ENCODE assay signal across 8 cellular contexts in the genomic region with DNA sequence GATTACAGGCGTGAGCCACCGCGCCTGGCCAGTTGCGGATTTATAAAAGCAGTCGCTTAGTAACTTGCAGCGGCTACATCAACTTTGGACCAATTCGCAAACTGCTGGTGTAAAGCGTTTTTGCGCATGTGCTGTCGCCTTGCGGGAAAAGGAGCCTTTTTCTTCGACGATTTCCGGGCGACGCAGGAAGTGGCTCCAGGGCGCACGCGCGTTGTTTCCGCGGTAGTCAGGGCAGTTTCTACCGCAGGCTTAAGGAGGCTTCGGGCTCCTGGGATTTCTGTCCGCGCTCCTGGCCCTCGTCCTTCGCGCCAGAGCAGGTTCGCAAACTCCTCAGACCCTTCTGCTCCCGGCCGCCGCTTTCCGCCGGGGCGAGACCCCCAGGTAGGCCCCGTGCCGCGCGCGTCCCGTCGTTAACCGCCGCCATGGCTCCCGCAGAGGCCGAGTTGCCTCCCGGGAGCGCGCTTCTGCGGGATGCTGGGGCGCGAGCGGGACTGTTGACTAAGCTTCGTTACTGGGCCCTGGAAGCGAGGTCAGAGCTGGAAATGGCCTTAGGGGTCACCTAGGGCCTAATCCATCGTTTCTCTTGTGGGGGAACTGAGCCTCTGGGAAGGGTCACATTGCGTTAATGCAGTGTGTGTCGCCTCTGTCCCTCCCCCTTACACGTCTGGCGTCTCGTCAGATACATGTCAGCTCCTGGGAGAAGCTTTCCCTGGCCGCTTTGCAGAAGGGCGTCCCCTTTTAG. TPM values are rescaled to one million over a fixed set of nuclear protein-coding genes. Genes with fewer than 3 reads are reported as not detected.
DNase-seq lines count a peak whose midpoint lies in the region; ATAC-seq and TF ChIP-seq lines count a peak whose summit lies in the region.

RAE1 (plus strand) TSS at position 214 of the 742 bp plus-strand sequence. CDS start 2,784 bp downstream, outside the sequence.

- H3K27me3 Mint-ChIP-seq in CD8-positive, alpha-beta T cell (ENCODE audit: low read depth), result no peaks in the 10 kb centered on the region
- H3K27me3 Mint-ChIP-seq in activated CD8-positive, alpha-beta memory T cell treated with anti-CD3 and anti-CD28 coated beads, Interleukin-2, amount 10 ng/mL, durations not matched to agents 7 days and 5 days, result peaks cover 5% of the 10 kb centered on the region
- H3K27me3 Mint-ChIP-seq in endodermal cell (ENCODE audit: insufficient read depth), result peaks cover 3% of the 10 kb centered on the region

- H3K4me1 ChIP-seq in CD8-positive, alpha-beta T cell (ENCODE audit: insufficient read depth, low read length), result peaks cover 23% of the 10 kb centered on the region
- H3K4me1 ChIP-seq in HUES48 (ENCODE audit: control insufficient read depth, insufficient read depth, low read length) (no peaks in the 10 kb centered on the region; the same call in none of the 2 replicates), NT2/D1 (ENCODE audit: insufficient read depth, insufficient read length) (no peaks in the 10 kb centered on the region), endodermal cell (ENCODE audit: control insufficient read depth, insufficient read depth, low read length) (no peaks in the 10 kb centered on the region)

- peak; percentile 86 for ATAC-seq in CD8-positive, alpha-beta T cell
- ATAC-seq in GM21360 (IDR thresholded peaks at IDR 0.05; ENCODE audit: unreplicated experiment), result peak; percentile 81
- ATAC-seq in activated CD8-positive, alpha-beta memory T cell treated with anti-CD3 and anti-CD28 coated beads, Interleukin-2, amount 10 ng/mL, durations not matched to agents 7 days and 5 days, result peak; percentile 92

- WGBS in endodermal cell (ENCODE audit: insufficient coverage in 1 of 2, insufficient read length in 1 of 2), 2 experiments, result 0 to 1% methylated on average over 47 to 64 of the region's 64 CpGs

- CTCF ChIA-PET in CD8-positive, alpha-beta T cell (lab: Charles Lee), result interaction anchor here (2.3 kb wide), 1 partner anchor 29 kb away, joined by 7 read pairs; no protein-coding TSS in a partner anchor
- CTCF ChIA-PET in activated CD8-positive, alpha-beta memory T cell treated with anti-CD3 and anti-CD28 coated beads, Interleukin-2, amount 10 ng/mL, durations not matched to agents 7 days and 5 days (lab: Charles Lee), result interaction anchor here (1.6 to 2.2 kb wide), 2 partner anchors 18 to 259 kb away, joined by 3 to 8 read pairs; no protein-coding TSS in a partner anchor

- H3K9me3 Mint-ChIP-seq in CD8-positive, alpha-beta T cell, result no peaks in the 10 kb centered on the region
- H3K9me3 Mint-ChIP-seq in activated CD8-positive, alpha-beta memory T cell treated with anti-CD3 and anti-CD28 coated beads, Interleukin-2, amount 10 ng/mL, durations not matched to agents 7 days and 5 days (ENCODE audit: low read depth), result no peaks in the 10 kb centered on the region
- H3K9me3 Mint-ChIP-seq in endodermal cell, result no peaks in the 10 kb centered on the region

- DNase-seq in CD8-positive, alpha-beta T cell, result peak; percentile 80 to 94 (median 91)
- DNase-seq in NT2/D1 (ENCODE audit: low read depth, low spot score) (peak; percentile 87), endodermal cell (peak; percentile 96), mesenteric fat pad (ENCODE audit: low spot score) (peak; percentile 96)
- peak; percentile 94 for DNase-seq in activated CD8-positive, alpha-beta memory T cell treated with anti-CD3 and anti-CD28 coated beads, Interleukin-2, amount 10 ng/mL, durations not matched to agents 7 days and 5 days
- DNase-seq in stimulated activated CD8-positive, alpha-beta memory T cell treated with anti-CD3 and anti-CD28 coated beads, Interleukin-15, amount 100 ng/mL, for 1 hour (ENCODE audit: low read depth), result peak; percentile 80

- H3K36me3 Mint-ChIP-seq in CD8-positive, alpha-beta T cell, result peaks cover 32% of the 10 kb centered on the region
- H3K36me3 Mint-ChIP-seq in activated CD8-positive, alpha-beta memory T cell treated with anti-CD3 and anti-CD28 coated beads, Interleukin-2, amount 10 ng/mL, durations not matched to agents 7 days and 5 days, result peaks cover 22% of the 10 kb centered on the region
- peaks cover 27% of the 10 kb centered on the region for H3K36me3 Mint-ChIP-seq in endodermal cell (ENCODE audit: low read depth)

- intact Hi-C loops in CD8-positive, alpha-beta T cell (cut with DNase I, micrococcal nuclease), result loop anchor here (1.0 to 10.0 kb wide), 9 partner anchors 40 to 1904 kb away; partner anchors contain the start of genes STX16 (in 2 of the 2), RBM38 (in 1 of the 2), RTF2 (in 1 of the 2) and VAPB (in 1 of the 2)

- H3K4me1 Mint-ChIP-seq in CD8-positive, alpha-beta T cell (ENCODE audit: low read depth), result peaks cover 27% of the 10 kb centered on the region
- peaks cover 29% of the 10 kb centered on the region for H3K4me1 Mint-ChIP-seq in activated CD8-positive, alpha-beta memory T cell treated with anti-CD3 and anti-CD28 coated beads, Interleukin-2, amount 10 ng/mL, durations not matched to agents 7 days and 5 days
- H3K4me1 Mint-ChIP-seq in endodermal cell, result peaks cover 9% of the 10 kb centered on the region

- H3K9me3 ChIP-seq in CD8-positive, alpha-beta T cell (ENCODE audit: low read length), result no peaks in the 10 kb centered on the region
- H3K9me3 ChIP-seq in HUES48 (ENCODE audit: control insufficient read depth, insufficient read depth, low read length) (no peaks in the 10 kb centered on the region), NT2/D1 (ENCODE audit: insufficient read depth, low read length) (no peaks in the 10 kb centered on the region), endodermal cell (ENCODE audit: control insufficient read depth, low read length) (no peaks in the 10 kb centered on the region)

- POLR2A ChIA-PET in CD8-positive, alpha-beta T cell (lab: Charles Lee), result interaction anchor here (0.6 kb wide), 1 partner anchor 683 kb away, joined by 4 read pairs; no protein-coding TSS in a partner anchor

- H3K27me3 ChIP-seq in CD8-positive, alpha-beta T cell (ENCODE audit: insufficient read depth, low read length), result no peaks in the 10 kb centered on the region
- H3K27me3 ChIP-seq in HUES48 (ENCODE audit: control insufficient read depth, insufficient read depth, low read length) (no peaks in the 10 kb centered on the region), NT2/D1 (ENCODE audit: insufficient read depth, insufficient read length) (no peaks in the 10 kb centered on the region), endodermal cell (ENCODE audit: control insufficient read depth, insufficient read depth, low read length, poor library complexity, severe bottlenecking) (no peaks in the 10 kb centered on the region)

- H3K9ac ChIP-seq in HUES48 (ENCODE audit: low read depth, low read length), result peak within 1 kb of the TSS; percentile 93
- H3K9ac ChIP-seq in NT2/D1 (ENCODE audit: insufficient read length, low read depth), result peak within 1 kb of the TSS; percentile 99
- peak within 1 kb of the TSS; percentile 89 for H3K9ac ChIP-seq in endodermal cell (ENCODE audit: extremely low read depth, low read length, poor library complexity, severe bottlenecking)

- peak within 1 kb of the TSS; percentile 92 for H3K27ac Mint-ChIP-seq in CD8-positive, alpha-beta T cell
- peak within 1 kb of the TSS; percentile 86 for H3K27ac Mint-ChIP-seq in activated CD8-positive, alpha-beta memory T cell treated with anti-CD3 and anti-CD28 coated beads, Interleukin-2, amount 10 ng/mL, durations not matched to agents 7 days and 5 days
- peak within 1 kb of the TSS; percentile 93 for H3K27ac Mint-ChIP-seq in endodermal cell

- TF ChIP-seq CTCF in CD8-positive, alpha-beta T cell (IDR thresholded peaks at IDR 0.05), result no peak
- no peak for TF ChIP-seq CTCF in endodermal cell (conservative IDR thresholded peaks at IDR 0.05)

- peak within 1 kb of the TSS; percentile 90 for H3K4me3 Mint-ChIP-seq in CD8-positive, alpha-beta T cell
- peak within 1 kb of the TSS; percentile 96 for H3K4me3 Mint-ChIP-seq in activated CD8-positive, alpha-beta memory T cell treated with anti-CD3 and anti-CD28 coated beads, Interleukin-2, amount 10 ng/mL, durations not matched to agents 7 days and 5 days
- peak within 1 kb of the TSS; percentile 89 for H3K4me3 Mint-ChIP-seq in endodermal cell

- peak within 1 kb of the TSS; percentile 78 for H3K27ac ChIP-seq in CD8-positive, alpha-beta T cell (ENCODE audit: low read depth, low read length)
- peak within 1 kb of the TSS; percentile 79 for H3K27ac ChIP-seq in HUES48 (ENCODE audit: low read depth, low read length)
- peak within 1 kb of the TSS; percentile 56 for H3K27ac ChIP-seq in endodermal cell (ENCODE audit: low read depth, low read length)

- H3K36me3 ChIP-seq in CD8-positive, alpha-beta T cell (ENCODE audit: insufficient read depth, low read length), result peaks cover 21% of the 10 kb centered on the region
- H3K36me3 ChIP-seq in HUES48 (ENCODE audit: control insufficient read depth, insufficient read depth, low read length) (no peaks in the 10 kb centered on the region; the same call in none of the 2 replicates), NT2/D1 (ENCODE audit: insufficient read depth, insufficient read length, low read length) (no peaks in the 10 kb centered on the region), endodermal cell (ENCODE audit: control insufficient read depth, insufficient read depth, low read length) (peaks cover 28% of the 10 kb centered on the region)

- peak within 1 kb of the TSS; percentile 78 for H3K4me3 ChIP-seq in CD8-positive, alpha-beta T cell (ENCODE audit: low read depth, low read length)
- peak within 1 kb of the TSS; percentile 83 for H3K4me3 ChIP-seq in HUES48 (ENCODE audit: low read depth, low read length)
- H3K4me3 ChIP-seq in NT2/D1 (ENCODE audit: insufficient read length, low read depth), result peak within 1 kb of the TSS; percentile 100
- peak within 1 kb of the TSS; percentile 97 for H3K4me3 ChIP-seq in endodermal cell (ENCODE audit: low read length)

RNA-seq across cellular contexts. Expression of gene RAE1, which starts in this region (rescaled TPM):
- total RNA-seq in CD8-positive, alpha-beta T cell, result 10 to 100 TPM; 58.9 to 59.4 TPM
- total RNA-seq in activated CD8-positive, alpha-beta memory T cell treated with anti-CD3 and anti-CD28 coated beads, Interleukin-2, amount 10 ng/mL, durations not matched to agents 7 days and 5 days, result 10 to 100 TPM; 31.4 to 37.5 TPM
- total RNA-seq in endodermal cell (10 to 100 TPM; 41.2 to 43.8 TPM), mesenteric fat pad (18.0 TPM)
- 46.4 TPM for polyA plus RNA-seq in endodermal cell (2013, experiment 1 of 2)
- polyA plus RNA-seq in endodermal cell (2013, experiment 2 of 2), result 42.3 TPM

Comparison
In these comparisons a context has a peak if more than half of its experiments do, and no peak if none do; other contexts are left out.
1. Peak in every context shown above with its lines: DNase-seq, ATAC-seq, H3K4me3 ChIP-seq and H3K27ac ChIP-seq.